In genomic region chr14:60721331-60722162, GRCh38 we compare ENCODE assay signal across 8 cellular contexts.
DNase-seq lines count a peak whose midpoint lies in the region; ATAC-seq and TF ChIP-seq lines count a peak whose summit lies in the region.

No MANE protein-coding gene starts in this region.

- TF ChIP-seq CTCF in VCaP (conservative IDR thresholded peaks at IDR 0.05), result peak; percentile 64

- no peak for ATAC-seq in HG02763 (IDR thresholded peaks at IDR 0.05; ENCODE audit: unreplicated experiment)

- DNase-seq in COR-L47 (lab: John Stamatoyannopoulos, UW) (peak; percentile 34), HPDE6-E6E7 (ENCODE audit: extremely low spot score) (peak; percentile 44), kidney tubule cell (ENCODE audit: low spot score) (peak; percentile 69), KG1 (lab: John Stamatoyannopoulos, UW) (no peak)
- DNase-seq in central memory CD4-positive, alpha-beta T cell, result peak; percentile 22
- peak; percentile 64 to 85 for DNase-seq in stimulated activated CD4-positive, alpha-beta T cell treated with anti-CD3 and anti-CD28 coated beads, Interleukin-4, amount 100 ng/mL, for 4 hours

- peak overlapping the region; percentile 81 for H3K27ac ChIP-seq in VCaP
